Comparison of ENCODE assay signal across 14 cellular contexts in genomic region chr9:98091735-98092632, GRCh38. TPM values are rescaled to one million over a fixed set of nuclear protein-coding genes. Genes with fewer than 3 reads are reported as not detected.
DNase-seq lines count a peak whose midpoint lies in the region; ATAC-seq and TF ChIP-seq lines count a peak whose summit lies in the region.
"Had no signal": no experiment of that assay in that cellular context is flagged by ENCODE, and none has a peak within 500 bp of the region (broad histone marks: within the 10 kb centered on the region; RNA-seq: fewer than 3 reads in every experiment).

No MANE protein-coding gene starts in this region.

- DNase-seq in CD8-positive, alpha-beta memory T cell = no peak
- DNase-seq in IMR-90 (peak; percentile 30), dorsolateral prefrontal cortex (peak in 6 of 10 donors; percentile 33 to 83 (median 70)), erythroblast (lab: John Stamatoyannopoulos, UW) (no peak)
- no peak for DNase-seq in naive thymus-derived CD4-positive, alpha-beta T cell
- DNase-seq: Calu3; Kasumi-1; RPMI8226; stimulated activated CD4-positive, alpha-beta T cell treated with anti-CD3 and anti-CD28 coated beads, Interleukin-4, amount 100 ng/mL, for 24 hours had no signal

- no peak overlapping the region for H3K4me2 ChIP-seq in IMR-90 (ENCODE audit: low read depth, low read length)

- no peak overlapping the region for H3K9ac ChIP-seq in IMR-90 (ENCODE audit: low read depth, low read length)
- H3K9ac ChIP-seq: parathyroid adenoma had no signal

- no peak overlapping the region for H4K91ac ChIP-seq in IMR-90 (ENCODE audit: insufficient read depth, low read depth, low read length)

- no peak overlapping the region for H3K14ac ChIP-seq in IMR-90 (replicated peaks; ENCODE audit: low read depth, low read length)

- H2AK5ac ChIP-seq in IMR-90 (ENCODE audit: low read depth, low read length) = no peak overlapping the region

- no peak overlapping the region for H3K4me3 Mint-ChIP-seq in CD8-positive, alpha-beta memory T cell
- H3K4me3 Mint-ChIP-seq in naive thymus-derived CD4-positive, alpha-beta T cell = peak overlapping the region in 8 of 10 donors; percentile 32 to 78 (median 60)

- H3K23ac ChIP-seq in IMR-90 (ENCODE audit: low read depth, low read length) = no peak overlapping the region

- in situ Hi-C loops in IMR-90 (cut with MboI; ENCODE audit: low sequenced_read_pairs) = no loop called here

- intact Hi-C loops in IMR-90 (cut with micrococcal nuclease) = loop anchor here (1.0 kb wide), 1 partner anchor 8 kb away; no protein-coding TSS in a partner anchor
- intact Hi-C loops in dorsolateral prefrontal cortex (cut with DNase I) = no loop called here
- intact Hi-C loops in naive thymus-derived CD4-positive, alpha-beta T cell (cut with micrococcal nuclease) = no loop called here

- no peak overlapping the region for H3K18ac ChIP-seq in IMR-90 (ENCODE audit: low read depth, low read length)

- ATAC-seq in IMR-90 (ENCODE audit: low read depth) = peak; percentile 27
- ATAC-seq in naive thymus-derived CD4-positive, alpha-beta T cell = no peak
- no peak for ATAC-seq in HG02981 (IDR thresholded peaks at IDR 0.05; ENCODE audit: unreplicated experiment)
- ATAC-seq in GM21576 (IDR thresholded peaks at IDR 0.05; ENCODE audit: unreplicated experiment) = no peak
- ATAC-seq in HG03159 (IDR thresholded peaks at IDR 0.05; ENCODE audit: unreplicated experiment) = no peak
- ATAC-seq: HCT116 had no signal

- POLR2A ChIA-PET in CD8-positive, alpha-beta memory T cell (lab: Charles Lee) = interaction anchor here (0.7 kb wide), 1 partner anchor 16 kb away, joined by 3 read pairs; no protein-coding TSS in a partner anchor
- POLR2A ChIA-PET in IMR-90 (lab: Charles Lee; ENCODE audit: unreplicated experiment) = interaction anchor here (0.6 kb wide), 1 partner anchor 18 kb away, joined by 3 read pairs; no protein-coding TSS in a partner anchor
- POLR2A ChIA-PET in naive thymus-derived CD4-positive, alpha-beta T cell (lab: Charles Lee) = interaction anchor here (1.1 to 7.8 kb wide), 6 partner anchors 9 to 163 kb away, joined by 3 to 73 read pairs (median 11); partner anchors contain the start of genes TBC1D2 and TRIM14

- H2BK5ac ChIP-seq in IMR-90 (ENCODE audit: low read depth, low read length, poor library complexity, severe bottlenecking) = no peak overlapping the region

- H3K36me3 ChIP-seq in CD8-positive, alpha-beta memory T cell (ENCODE audit: insufficient read depth, low read length) = peaks cover 16% of the 10 kb centered on the region
- no peaks in the 10 kb centered on the region for H3K36me3 ChIP-seq in IMR-90 (ENCODE audit: control insufficient read depth, insufficient read depth, low read length)
- H3K36me3 ChIP-seq in naive thymus-derived CD4-positive, alpha-beta T cell (ENCODE audit: control insufficient read depth in 2 of 3, insufficient read depth in 3 of 3, low read length in 3 of 3) = peaks cover 0 to 35% (median 9%) of the 10 kb centered on the region in 3 experiments

- H2BK15ac ChIP-seq in IMR-90 (ENCODE audit: low read depth, low read length) = no peak overlapping the region

- H2AK9ac ChIP-seq in IMR-90 (replicated peaks; ENCODE audit: low read depth, low read length, poor library complexity) = peak overlapping the region; percentile 13

- H3K9me3 Mint-ChIP-seq in CD8-positive, alpha-beta memory T cell = no peaks in the 10 kb centered on the region
- peaks cover 0 to 1% (median 0%) of the 10 kb centered on the region in 11 donors for H3K9me3 Mint-ChIP-seq in naive thymus-derived CD4-positive, alpha-beta T cell

- no peak for TF ChIP-seq POLR2A in IMR-90 (IDR thresholded peaks at IDR 0.05; ENCODE audit: low read depth, low read length)
- TF ChIP-seq POLR2A in erythroblast (IDR thresholded peaks at IDR 0.05; ENCODE audit: low read length) = no peak

- H3K27me3 Mint-ChIP-seq in CD8-positive, alpha-beta memory T cell = no peaks in the 10 kb centered on the region
- no peaks in the 10 kb centered on the region for H3K27me3 Mint-ChIP-seq in naive thymus-derived CD4-positive, alpha-beta T cell

- H2AFZ ChIP-seq in IMR-90 (replicated peaks; ENCODE audit: low read length, poor library complexity) = peak overlapping the region; percentile 36
- H2AFZ ChIP-seq: parathyroid adenoma had no signal

- no peak overlapping the region for H2BK120ac ChIP-seq in IMR-90 (ENCODE audit: low read depth, low read length)

- TF ChIP-seq RAD21 in IMR-90 (IDR thresholded peaks at IDR 0.05; ENCODE audit: low read length) = no peak

- no TSS peak for BruUV-seq in IMR-90 (replicated peaks; lab: Mats Ljungman, UMichigan)

- no peak overlapping the region for H4K5ac ChIP-seq in IMR-90 (ENCODE audit: low read depth, low read length)

- no peaks in the 10 kb centered on the region for H3K9me3 ChIP-seq in CD8-positive, alpha-beta memory T cell (ENCODE audit: low read length)
- H3K9me3 ChIP-seq in IMR-90 (ENCODE audit: control insufficient read depth, insufficient read depth, low read length) = no peaks in the 10 kb centered on the region
- H3K9me3 ChIP-seq in naive thymus-derived CD4-positive, alpha-beta T cell (ENCODE audit: control insufficient read depth in 2 of 3, low read length in 3 of 3) = no peaks in the 10 kb centered on the region

- CTCF ChIA-PET in CD8-positive, alpha-beta memory T cell (lab: Charles Lee) = interaction anchor here (0.9 to 5.1 kb wide), 5 partner anchors 10 to 201 kb away, joined by 3 to 18 read pairs (median 4); no protein-coding TSS in a partner anchor
- CTCF ChIA-PET in IMR-90 (lab: Yijun Ruan, JAX) = no interaction called here
- CTCF ChIA-PET in naive thymus-derived CD4-positive, alpha-beta T cell (lab: Charles Lee) = interaction anchor here (0.6 to 2.4 kb wide), 4 partner anchors 10 to 34 kb away, joined by 3 to 11 read pairs (median 4); no protein-coding TSS in a partner anchor

- dilution Hi-C loops in IMR-90 (cut with HindIII; ENCODE audit: low sequenced_read_pairs, unreplicated experiment) = no loop called here

- H3K4me1 Mint-ChIP-seq in CD8-positive, alpha-beta memory T cell = peaks cover 32 to 57% (median 46%) of the 10 kb centered on the region in 3 donors
- H3K4me1 Mint-ChIP-seq in naive thymus-derived CD4-positive, alpha-beta T cell = peaks cover 21 to 72% (median 69%) of the 10 kb centered on the region in 7 donors

- H2BK20ac ChIP-seq in IMR-90 (ENCODE audit: low read depth, low read length) = no peak overlapping the region

- H3K9me1 ChIP-seq in IMR-90 (ENCODE audit: insufficient read depth, low read length) = no peaks in the 10 kb centered on the region; the same call in 1 of the 2 replicates

- no peaks in the 10 kb centered on the region for H3K27me3 ChIP-seq in CD8-positive, alpha-beta memory T cell (ENCODE audit: insufficient read depth, low read length, poor library complexity, severe bottlenecking)
- no peaks in the 10 kb centered on the region for H3K27me3 ChIP-seq in IMR-90 (ENCODE audit: control insufficient read depth, insufficient read depth, low read length)
- no peaks in the 10 kb centered on the region for H3K27me3 ChIP-seq in dorsolateral prefrontal cortex
- no peaks in the 10 kb centered on the region for H3K27me3 ChIP-seq in naive thymus-derived CD4-positive, alpha-beta T cell (ENCODE audit: control insufficient read depth in 2 of 2, insufficient read depth in 2 of 2, low read length in 2 of 2)

- H3K27ac ChIP-seq in CD8-positive, alpha-beta memory T cell (ENCODE audit: low read depth, low read length) = no peak overlapping the region
- H3K27ac ChIP-seq in IMR-90 (ENCODE audit: insufficient read depth, low read length) (no peak overlapping the region), dorsolateral prefrontal cortex (peak overlapping the region in 42 of 59 donors; percentile 0 to 88 (median 64))
- H3K27ac ChIP-seq in naive thymus-derived CD4-positive, alpha-beta T cell (ENCODE audit: low read depth, low read length) = no peak overlapping the region
- H3K27ac ChIP-seq: parathyroid adenoma had no signal

- 40% methylated on average over 2 of the region's 18 CpGs; no CpG with 5 or more reads in 1 of the 2 experiments for WGBS in IMR-90 (ENCODE audit: extremely low coverage in 2 of 2, insufficient read length in 1 of 2), 2 experiments

- H3K4me1 ChIP-seq in CD8-positive, alpha-beta memory T cell (ENCODE audit: insufficient read depth, low read length) = peaks cover 10% of the 10 kb centered on the region
- H3K4me1 ChIP-seq in IMR-90 (ENCODE audit: control insufficient read depth, insufficient read depth, low read length) = no peaks in the 10 kb centered on the region
- peaks cover 0 to 20% of the 10 kb centered on the region in 2 donors for H3K4me1 ChIP-seq in naive thymus-derived CD4-positive, alpha-beta T cell (ENCODE audit: control insufficient read depth in 2 of 2, insufficient read depth in 2 of 2, low read length in 2 of 2)
- H3K4me1 ChIP-seq: parathyroid adenoma had no signal

- peak overlapping the region in 7 of 8 donors; percentile 4 to 90 (median 42) for H3K27ac Mint-ChIP-seq in CD8-positive, alpha-beta memory T cell
- H3K27ac Mint-ChIP-seq in naive thymus-derived CD4-positive, alpha-beta T cell = peak overlapping the region; percentile 79 to 95 (median 84)

- no peak overlapping the region for H4K8ac ChIP-seq in IMR-90 (ENCODE audit: low read depth in 2 of 2, low read length in 2 of 2)

- no peak overlapping the region for H3K56ac ChIP-seq in IMR-90 (ENCODE audit: extremely low read depth, insufficient read depth, low read length)

- no peak overlapping the region for H3K4me3 ChIP-seq in CD8-positive, alpha-beta memory T cell (ENCODE audit: low read length)
- H3K4me3 ChIP-seq in IMR-90 (ENCODE audit: insufficient read depth, low read depth, low read length) (no peak overlapping the region), dorsolateral prefrontal cortex (peak overlapping the region in 57 of 59 donors; percentile 0 to 66 (median 43))
- H3K4me3 ChIP-seq in naive thymus-derived CD4-positive, alpha-beta T cell (ENCODE audit: low read length) = no peak overlapping the region

- no peaks in the 10 kb centered on the region for H3K79me1 ChIP-seq in IMR-90 (ENCODE audit: low read depth in 1 of 2, low read length in 2 of 2)

- H4K20me1 ChIP-seq in IMR-90 (ENCODE audit: insufficient read depth, low read length) = no peaks in the 10 kb centered on the region

- no peak for TF ChIP-seq CTCF in IMR-90 (conservative IDR thresholded peaks at IDR 0.05; ENCODE audit: low read depth, low read length)
- no peak for TF ChIP-seq CTCF in dorsolateral prefrontal cortex (IDR thresholded peaks at IDR 0.05 in 54 of 56, conservative IDR thresholded peaks at IDR 0.05 in 2 of 56; ENCODE audit: low read depth in 1 of 56, partially characterized antibody in 56 of 56)

- peaks cover 16 to 77% (median 25%) of the 10 kb centered on the region in 3 donors for H3K36me3 Mint-ChIP-seq in CD8-positive, alpha-beta memory T cell
- H3K36me3 Mint-ChIP-seq in naive thymus-derived CD4-positive, alpha-beta T cell = peaks cover 17 to 54% (median 48%) of the 10 kb centered on the region in 5 donors

- no peak overlapping the region for H3K4ac ChIP-seq in IMR-90 (ENCODE audit: low read depth, low read length)

RNA-seq across cellular contexts. Expression of gene TRIM14, which starts 27.0 kb away (rescaled TPM):
- total RNA-seq in CD8-positive, alpha-beta memory T cell = 10 to 100 TPM; 46.2 to 52.1 TPM
- polyA plus RNA-seq in CD8-positive, alpha-beta memory T cell = 92.5 TPM
- 3.0 and 3.1 TPM in 2 replicates for total RNA-seq in IMR-90 (2012; rRNA removed)
- polyA plus RNA-seq in IMR-90 (2012; rRNA removed) = 8.5 and 8.8 TPM in 2 replicates
- 4.9 and 10.8 TPM in 2 replicates for polyA plus RNA-seq in IMR-90 (2012; cell fraction: cytosol; rRNA removed)
- 9.1 and 11.8 TPM in 2 replicates for polyA plus RNA-seq in IMR-90 (2012; cell fraction: nucleus; rRNA removed; ENCODE audit: low replicate concordance)
- total RNA-seq in dorsolateral prefrontal cortex = 10 to 100 TPM in 114 of 120 experiments, 1 to 10 TPM in 6; 8.3 to 26.7 (median 14.6) TPM
- 100 to 1,000 TPM in 1 of 5 experiments, 10 to 100 TPM in 4; 54.1 to 114 (median 79.7) TPM for total RNA-seq in naive thymus-derived CD4-positive, alpha-beta T cell
- polyA plus RNA-seq in naive thymus-derived CD4-positive, alpha-beta T cell = 100 to 1,000 TPM in 1 of 2 donors, 10 to 100 TPM in 1; 57.8 to 107 TPM

RNA-seq across cellular contexts. Expression of gene NANS, which starts 35.5 kb away (rescaled TPM):
- 10 to 100 TPM; 33.2 to 34.8 TPM for total RNA-seq in CD8-positive, alpha-beta memory T cell
- polyA plus RNA-seq in CD8-positive, alpha-beta memory T cell = 29.3 TPM
- total RNA-seq in IMR-90 (2012; rRNA removed) (306 and 313 TPM in 2 replicates), dorsolateral prefrontal cortex (10 to 100 TPM; 13.8 to 40.0 (median 23.9) TPM)
- 197 and 210 TPM in 2 replicates for polyA plus RNA-seq in IMR-90 (2012; rRNA removed)
- polyA plus RNA-seq in IMR-90 (2012; cell fraction: cytosol; rRNA removed) = 201 and 222 TPM in 2 replicates
- 110 and 136 TPM in 2 replicates for polyA plus RNA-seq in IMR-90 (2012; cell fraction: nucleus; rRNA removed; ENCODE audit: low replicate concordance)
- 10 to 100 TPM; 16.3 to 58.9 (median 51.8) TPM for total RNA-seq in naive thymus-derived CD4-positive, alpha-beta T cell
- 10 to 100 TPM; 33.0 to 33.2 TPM for polyA plus RNA-seq in naive thymus-derived CD4-positive, alpha-beta T cell

Comparison
In these comparisons a context has a peak if more than half of its experiments do, and no peak if none do; other contexts are left out.
1. DNase-seq: peak in IMR-90 (single experiment) and dorsolateral prefrontal cortex (6 of 10); none in CD8-positive, alpha-beta memory T cell (0 of 5), naive thymus-derived CD4-positive, alpha-beta T cell (0 of 9) and erythroblast (0 of 2).
2. H3K27ac ChIP-seq: peak in dorsolateral prefrontal cortex (42 of 59); none in CD8-positive, alpha-beta memory T cell (single experiment), IMR-90 (single experiment) and naive thymus-derived CD4-positive, alpha-beta T cell (single experiment).
3. H3K4me3 ChIP-seq: peak in dorsolateral prefrontal cortex (57 of 59); none in CD8-positive, alpha-beta memory T cell (single experiment), IMR-90 (single experiment) and naive thymus-derived CD4-positive, alpha-beta T cell (single experiment).
4. H3K4me3 Mint-ChIP-seq: peak in naive thymus-derived CD4-positive, alpha-beta T cell (8 of 10); none in CD8-positive, alpha-beta memory T cell (0 of 7).